In genomic region chr13:48562296-48563066, GRCh38 we compare ENCODE assay signal across 8 cellular contexts. TPM values are rescaled to one million over a fixed set of nuclear protein-coding genes. Genes with fewer than 3 reads are reported as not detected.
DNase-seq lines count a peak whose midpoint lies in the region; ATAC-seq and TF ChIP-seq lines count a peak whose summit lies in the region.

No MANE protein-coding gene starts in this region.

- no peak overlapping the region for H3K4ac ChIP-seq in trophoblast cell (ENCODE audit: low read depth, low read length)

- no peaks in the 10 kb centered on the region for H3K36me3 Mint-ChIP-seq in activated T-cell treated with anti-CD3 and anti-CD28 coated beads, Interleukin-2, amount 50 U/mL, for 4 hours (ENCODE audit: insufficient read depth)
- no peaks in the 10 kb centered on the region for H3K36me3 Mint-ChIP-seq in neural progenitor cell

- peaks cover 39% of the 10 kb centered on the region for H3K27me3 Mint-ChIP-seq in activated T-cell treated with anti-CD3 and anti-CD28 coated beads, Interleukin-2, amount 50 U/mL, for 4 hours (ENCODE audit: low read depth)
- H3K27me3 Mint-ChIP-seq in neural progenitor cell (ENCODE audit: insufficient read depth, low read depth), result no peaks in the 10 kb centered on the region

- peak; percentile 77 for DNase-seq in GM10248 (ENCODE audit: extremely low spot score)
- peak; percentile 91 for DNase-seq in MM.1S
- peak; percentile 45 for DNase-seq in activated T-cell treated with anti-CD3 and anti-CD28 coated beads, Interleukin-2, amount 50 U/mL, for 4 hours
- DNase-seq in stimulated activated CD4-positive, alpha-beta T cell treated with anti-CD3 and anti-CD28 coated beads, Interleukin-15, amount 100 ng/mL, for 48 hours (ENCODE audit: low read depth in 2 of 2), result peak; percentile 39 to 46
- no peak for DNase-seq in right atrium auricular region (ENCODE audit: low spot score)
- no peak for DNase-seq in neural progenitor cell (ENCODE audit: low spot score)
- DNase-seq in trophoblast cell, result no peak

- POLR2A ChIA-PET in GM10248 (lab: Yijun Ruan, JAX), result interaction anchor here (0.8 to 1.2 kb wide), 2 partner anchors 17 to 30 kb away, joined by 3 to 4 read pairs; partner anchors contain the start of gene RCBTB2

- H3K27ac ChIP-seq in MM.1S (ENCODE audit: low read length) (peak overlapping the region; percentile 19; the same call in 1 of the 2 replicates), right atrium auricular region (no peak overlapping the region), neural progenitor cell (no peak overlapping the region), trophoblast cell (ENCODE audit: low read depth, low read length) (no peak overlapping the region)

- no peaks in the 10 kb centered on the region for H3K79me1 ChIP-seq in trophoblast cell (ENCODE audit: low read length)

- H3K4me1 ChIP-seq in MM.1S (ENCODE audit: low read length), result peaks cover 16% of the 10 kb centered on the region
- H3K4me1 ChIP-seq in right atrium auricular region, result peaks cover 0 to 16% of the 10 kb centered on the region in 2 donors
- peaks cover under 1% of the 10 kb centered on the region for H3K4me1 ChIP-seq in neural progenitor cell
- no peaks in the 10 kb centered on the region for H3K4me1 ChIP-seq in trophoblast cell (ENCODE audit: control insufficient read depth in 1 of 2, insufficient read depth in 2 of 2, low read length in 2 of 2)

- H3K4me2 ChIP-seq in MM.1S (ENCODE audit: low read depth, low read length), result peak overlapping the region; percentile 32; the same call in 1 of the 2 replicates
- H3K4me2 ChIP-seq in neural progenitor cell, result no peak overlapping the region
- no peak overlapping the region for H3K4me2 ChIP-seq in trophoblast cell (ENCODE audit: low read length)

- TF ChIP-seq CTCF in GM10248 (IDR thresholded peaks at IDR 0.05; ENCODE audit: control extremely low read depth, extremely low read depth, low read depth, missing control alignments) (no peak), MM.1S (IDR thresholded peaks at IDR 0.05; ENCODE audit: low read length) (no peak), right atrium auricular region (IDR thresholded peaks at IDR 0.05) (no peak), neural progenitor cell (IDR thresholded peaks at IDR 0.05) (no peak)

- CTCF ChIA-PET in GM10248 (lab: Yijun Ruan, JAX), result interaction anchor here (1.0 to 8.8 kb wide), 5 partner anchors 13 to 34 kb away, joined by 3 to 50 read pairs (median 7); no protein-coding TSS in a partner anchor

- H3K18ac ChIP-seq in trophoblast cell (ENCODE audit: low read length), result no peak overlapping the region

- no peak overlapping the region for H3K23ac ChIP-seq in trophoblast cell (ENCODE audit: low read length)

- H3K27me3 ChIP-seq in MM.1S (replicated peaks; ENCODE audit: insufficient read depth, low read length), result peaks cover 74% of the 10 kb centered on the region
- H3K27me3 ChIP-seq in right atrium auricular region, result no peaks in the 10 kb centered on the region
- no peaks in the 10 kb centered on the region for H3K27me3 ChIP-seq in neural progenitor cell
- no peaks in the 10 kb centered on the region for H3K27me3 ChIP-seq in trophoblast cell (ENCODE audit: insufficient read depth, low read length)

- H2AK5ac ChIP-seq in trophoblast cell (ENCODE audit: low read length), result no peak overlapping the region

- H3K4me3 Mint-ChIP-seq in activated T-cell treated with anti-CD3 and anti-CD28 coated beads, Interleukin-2, amount 50 U/mL, for 4 hours, result no peak overlapping the region
- no peak overlapping the region for H3K4me3 Mint-ChIP-seq in neural progenitor cell

- H2BK5ac ChIP-seq in trophoblast cell (ENCODE audit: low read depth, low read length, poor library complexity), result no peak overlapping the region

- H3K9me2 ChIP-seq in MM.1S (replicated peaks; ENCODE audit: insufficient read depth, low read length), result no peaks in the 10 kb centered on the region

- H3K14ac ChIP-seq in trophoblast cell (ENCODE audit: low read length), result no peak overlapping the region

- H3K4me3 ChIP-seq in MM.1S (ENCODE audit: low read length) (no peak overlapping the region), right atrium auricular region (no peak overlapping the region), neural progenitor cell (no peak overlapping the region), trophoblast cell (ENCODE audit: low read depth, low read length) (no peak overlapping the region)

- no peaks in the 10 kb centered on the region for H3K9me3 Mint-ChIP-seq in activated T-cell treated with anti-CD3 and anti-CD28 coated beads, Interleukin-2, amount 50 U/mL, for 4 hours
- no peaks in the 10 kb centered on the region for H3K9me3 Mint-ChIP-seq in neural progenitor cell

- no peak overlapping the region for H4K91ac ChIP-seq in trophoblast cell (ENCODE audit: low read depth, low read length)

- no CpG with 5 or more reads among the region's 4 CpGs for WGBS in trophoblast cell (ENCODE audit: extremely low coverage, insufficient coverage, insufficient read length)

- no peak overlapping the region for H3K27ac Mint-ChIP-seq in neural progenitor cell

- H3F3A ChIP-seq in MM.1S (ENCODE audit: insufficient read depth, low read length) (peaks cover 12% of the 10 kb centered on the region), neural progenitor cell (ENCODE audit: low read depth) (no peaks in the 10 kb centered on the region)

- no peak overlapping the region for H3K9ac ChIP-seq in MM.1S (ENCODE audit: low read length)
- no peak overlapping the region for H3K9ac ChIP-seq in neural progenitor cell
- no peak overlapping the region for H3K9ac ChIP-seq in trophoblast cell (ENCODE audit: low read length)

- H3K36me3 ChIP-seq in MM.1S (replicated peaks; ENCODE audit: insufficient read depth, low read length) (no peaks in the 10 kb centered on the region), right atrium auricular region (no peaks in the 10 kb centered on the region), neural progenitor cell (no peaks in the 10 kb centered on the region), trophoblast cell (ENCODE audit: control insufficient read depth in 1 of 2, insufficient read depth in 2 of 2, low read length in 2 of 2) (no peaks in the 10 kb centered on the region)

- H3K79me2 ChIP-seq in MM.1S (ENCODE audit: low read length) (no peaks in the 10 kb centered on the region), neural progenitor cell (ENCODE audit: low read depth) (no peaks in the 10 kb centered on the region), trophoblast cell (ENCODE audit: control insufficient read depth, insufficient read depth, low read length, poor library complexity) (no peaks in the 10 kb centered on the region)

- no peaks in the 10 kb centered on the region for H4K20me1 ChIP-seq in MM.1S (ENCODE audit: insufficient read depth, low read length)
- no peaks in the 10 kb centered on the region for H4K20me1 ChIP-seq in neural progenitor cell (ENCODE audit: low read depth)

- no peaks in the 10 kb centered on the region for H3K9me3 ChIP-seq in MM.1S (replicated peaks; ENCODE audit: insufficient read depth, low read length)
- H3K9me3 ChIP-seq in right atrium auricular region, result no peaks in the 10 kb centered on the region
- no peaks in the 10 kb centered on the region for H3K9me3 ChIP-seq in neural progenitor cell (ENCODE audit: low read depth)
- no peaks in the 10 kb centered on the region for H3K9me3 ChIP-seq in trophoblast cell (ENCODE audit: insufficient read depth, low read depth, low read length)

- H4K12ac ChIP-seq in trophoblast cell (ENCODE audit: low read depth, low read length), result no peak overlapping the region

- H2AFZ ChIP-seq in MM.1S (ENCODE audit: low read length) (no peak overlapping the region), neural progenitor cell (replicated peaks) (no peak overlapping the region), trophoblast cell (ENCODE audit: insufficient read depth, low read length, poor library complexity) (no peak overlapping the region)

- no peak overlapping the region for H2BK12ac ChIP-seq in trophoblast cell (ENCODE audit: low read length)

- ATAC-seq in GM21717 (IDR thresholded peaks at IDR 0.05; ENCODE audit: unreplicated experiment), result peak; percentile 96
- peak; percentile 100 for ATAC-seq in activated T-cell treated with anti-CD3 and anti-CD28 coated beads, Interleukin-2, amount 50 U/mL, for 4 hours

- peaks cover 49% of the 10 kb centered on the region for H3K4me1 Mint-ChIP-seq in activated T-cell treated with anti-CD3 and anti-CD28 coated beads, Interleukin-2, amount 50 U/mL, for 4 hours (ENCODE audit: low read depth)
- no peaks in the 10 kb centered on the region for H3K4me1 Mint-ChIP-seq in neural progenitor cell

- H2BK120ac ChIP-seq in trophoblast cell (ENCODE audit: insufficient read depth, low read length, poor library complexity), result no peak overlapping the region

- no peak overlapping the region for H4K8ac ChIP-seq in trophoblast cell (ENCODE audit: low read depth, low read length)

RNA-seq across cellular contexts. Expression of gene RCBTB2, which starts 29.6 kb away (rescaled TPM):
- total RNA-seq in activated T-cell treated with anti-CD3 and anti-CD28 coated beads, Interleukin-2, amount 50 U/mL, for 4 hours, result 1 to 10 TPM; 1.3 to 1.5 (median 1.4) TPM
- total RNA-seq in right atrium auricular region (10 to 100 TPM in 1 of 2 donors, 1 to 10 TPM in 1; 5.2 to 13.4 TPM), neural progenitor cell (ENCODE audit: low replicate concordance) (34.8 and 38.4 TPM in 2 replicates)
- polyA plus RNA-seq in trophoblast cell (2013), result 3.6 and 4.2 TPM in 2 replicates

Comparison
In these comparisons a context has a peak if more than half of its experiments do, and no peak if none do; other contexts are left out.
1. DNase-seq: peak in GM10248 (single experiment), MM.1S (single experiment), activated T-cell treated with anti-CD3 and anti-CD28 coated beads, Interleukin-2, amount 50 U/mL, for 4 hours (single experiment) and stimulated activated CD4-positive, alpha-beta T cell treated with anti-CD3 and anti-CD28 coated beads, Interleukin-15, amount 100 ng/mL, for 48 hours (2 of 2); none in right atrium auricular region (single experiment), neural progenitor cell (single experiment) and trophoblast cell (0 of 2).